In the genomic region with DNA sequence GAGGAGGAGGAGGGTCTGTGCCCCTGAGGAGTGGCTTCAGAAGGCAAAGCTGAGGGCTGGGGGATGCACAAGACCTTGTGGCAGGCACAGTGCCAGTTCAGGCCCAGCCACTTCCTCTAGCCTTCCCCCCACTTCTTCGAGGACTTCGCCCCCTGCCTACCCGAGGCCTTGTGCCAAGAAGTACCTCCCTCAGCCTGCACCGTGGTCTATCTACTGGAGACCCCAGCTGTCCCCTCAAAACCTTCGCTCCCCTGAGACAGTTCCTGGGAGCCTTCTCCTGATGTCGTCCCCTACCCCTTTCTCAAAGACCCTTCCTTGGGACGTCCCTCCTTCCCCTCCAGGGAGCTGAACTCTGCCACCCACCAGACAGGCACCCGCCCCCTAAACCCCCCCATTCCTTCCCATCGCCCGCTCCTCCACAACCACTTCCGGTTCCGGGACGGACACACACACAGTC, we compare ENCODE assay signal across 8 cellular contexts. TPM values are rescaled to one million over a fixed set of nuclear protein-coding genes. Genes with fewer than 3 reads are reported as not detected.
A peak's percentile ranks its signal among the peaks of the same experiment; 100 is the strongest.
DNase-seq lines count a peak whose midpoint lies in the region; ATAC-seq and TF ChIP-seq lines count a peak whose summit lies in the region.

No MANE protein-coding gene starts in this region.

- no peak for TF ChIP-seq CTCF in AG09309 (IDR thresholded peaks at IDR 0.05; ENCODE audit: control insufficient read depth, insufficient read depth, low read depth, low read length, missing control alignments)
- TF ChIP-seq CTCF in LNCaP clone FGC (IDR thresholded peaks at IDR 0.05; ENCODE audit: control insufficient read depth, extremely low read depth, insufficient read depth) = no peak

- H3K36me3 ChIP-seq in rectal smooth muscle tissue (ENCODE audit: control insufficient read depth, insufficient read depth, low read length) = peaks cover 2% of the 10 kb centered on the region

- H3K27me3 ChIP-seq in rectal smooth muscle tissue (ENCODE audit: control insufficient read depth, insufficient read depth, low read length) = no peaks in the 10 kb centered on the region

- peak overlapping the region; percentile 98 for H3K27ac ChIP-seq in rectal smooth muscle tissue (ENCODE audit: low read depth, low read length)

- peaks cover 22% of the 10 kb centered on the region for H3K4me1 ChIP-seq in rectal smooth muscle tissue (ENCODE audit: control insufficient read depth, insufficient read depth, low read length)

- H3K4me3 ChIP-seq in AG09309 (ENCODE audit: control insufficient read depth, low read depth, low read length) (peak overlapping the region; percentile 88), LNCaP clone FGC (ENCODE audit: low read depth, low read length) (peak overlapping the region; percentile 74), rectal smooth muscle tissue (ENCODE audit: low read length) (peak overlapping the region; percentile 96)

- intact Hi-C loops in left cardiac atrium (cut with DNase I) = no loop called here

- H3K9ac ChIP-seq in rectal smooth muscle tissue (ENCODE audit: low read length) = peak overlapping the region; percentile 63

- no peak for DNase-seq in AG09309 (ENCODE audit: low read depth)
- no peak for DNase-seq in LNCaP clone FGC (ENCODE audit: low read depth)
- peak; percentile 39 for DNase-seq in activated naive CD4-positive, alpha-beta T cell treated with anti-CD3 and anti-CD28 coated beads, Interleukin-2, amount 50 U/mL, for 16 hours
- peak; percentile 50 for DNase-seq in left cardiac atrium

- ATAC-seq in GM18867 (IDR thresholded peaks at IDR 0.05; ENCODE audit: unreplicated experiment) (peak; percentile 1), left cardiac atrium (peak in 1 of 2 donors; percentile 0), GM21786 (IDR thresholded peaks at IDR 0.05; ENCODE audit: unreplicated experiment) (no peak), HG03095 (IDR thresholded peaks at IDR 0.05; ENCODE audit: unreplicated experiment) (no peak)

RNA-seq across cellular contexts. Expression of gene ZNF384, which starts 0.6 kb away (rescaled TPM):
- 10 to 100 TPM; 28.3 to 31.2 TPM for total RNA-seq in left cardiac atrium

RNA-seq across cellular contexts. Expression of gene PIANP, which starts 12.0 kb away (rescaled TPM):
- total RNA-seq in left cardiac atrium = under 1 TPM; 0.18 to 0.42 TPM

RNA-seq across cellular contexts. Expression of gene ING4, which starts 25.7 kb away (rescaled TPM):
- 10 to 100 TPM; 16.8 to 28.5 TPM for total RNA-seq in left cardiac atrium

RNA-seq across cellular contexts. Expression of gene COPS7A, which starts 35.3 kb away (rescaled TPM):
- 10 to 100 TPM; 61.3 to 71.2 TPM for total RNA-seq in left cardiac atrium

RNA-seq across cellular contexts. Expression of gene ACRBP, which starts 41.3 kb away (rescaled TPM):
- total RNA-seq in left cardiac atrium = under 1 TPM; 0.60 to 0.88 TPM

Comparison
In these comparisons a context has a peak if more than half of its experiments do, and no peak if none do; other contexts are left out.
1. DNase-seq: peak in activated naive CD4-positive, alpha-beta T cell treated with anti-CD3 and anti-CD28 coated beads, Interleukin-2, amount 50 U/mL, for 16 hours (single experiment) and left cardiac atrium (single experiment); none in AG09309 (single experiment) and LNCaP clone FGC (single experiment).
2. Peak in every context shown above with its lines, with median percentiles within 50 percentile points of each other: H3K4me3 ChIP-seq.